Comparison of ENCODE assay signal across 1 cellular context in genomic region chr9:83062653-83063527, GRCh38.
TF ChIP-seq lines count a peak whose summit lies in the region.

TSS of gene RASEF (minus strand) at chr9:83063142. CDS start at chr9:83062867, 275 bp downstream.

TF ChIP-seq in H1, 55 proteins besides CTCF, POLR2A, EP300 and RAD21 (continued from another document):
- TF ChIP-seq ASH2L (IDR thresholded peaks at IDR 0.05; ENCODE audit: low read length) (peak; percentile 86), KDM4A (IDR thresholded peaks at IDR 0.05; ENCODE audit: low read depth, low read length, severe bottlenecking) (peak; percentile 98), YY1 (IDR thresholded peaks at IDR 0.05; ENCODE audit: low read depth, low read length) (0 out of 2 replicates have a peak, but pooled peaks have one; percentile 31), MAX (IDR thresholded peaks at IDR 0.05) (peak; percentile 30), SP4 (IDR thresholded peaks at IDR 0.05; ENCODE audit: low read length) (no peak)
